In the genomic region with DNA sequence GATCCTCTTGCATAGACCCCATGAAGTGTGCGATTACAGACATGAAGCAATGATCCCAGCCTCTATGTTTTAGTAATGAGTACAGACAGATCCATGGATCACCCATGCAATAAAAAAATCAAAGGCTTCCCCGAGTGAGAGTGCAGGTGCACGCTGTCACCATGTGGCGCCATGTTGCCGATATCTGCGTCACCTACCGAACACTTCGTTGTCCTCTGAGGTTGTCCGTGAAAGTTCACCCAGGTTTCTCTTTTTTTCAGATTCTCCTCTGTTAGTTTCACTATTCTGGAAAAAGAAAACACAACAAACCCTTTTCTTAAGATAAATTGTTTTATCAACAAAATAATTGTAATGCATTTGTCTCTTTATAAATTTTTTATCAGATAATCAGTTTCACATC, we compare ENCODE assay signal across 11 cellular contexts.
A peak's percentile ranks its signal among the peaks of the same experiment; 100 is the strongest.
DNase-seq lines count a peak whose midpoint lies in the region; ATAC-seq and TF ChIP-seq lines count a peak whose summit lies in the region.
"Had no signal": no experiment of that assay in that cellular context is flagged by ENCODE, and none has a peak within 500 bp of the region (broad histone marks: within the 10 kb centered on the region; RNA-seq: fewer than 3 reads in every experiment).

No MANE protein-coding gene starts in this region.

- peak overlapping the region; percentile 88 for H3K9ac ChIP-seq in mesenchymal stem cell (ENCODE audit: low read length)

- intact Hi-C loops in cardiac septum (cut with DNase I) (loop anchor here (5.0 kb wide), 2 partner anchors 66 to 146 kb away; a partner anchor contains a TSS), uterus (cut with DNase I; ENCODE audit: low total_unique reads) (no loop called here)
- intact Hi-C loops in activated T-helper 2 cell treated with anti-CD3 and anti-CD28 coated beads, Interferon-gamma antibody, Interleukin-2, Interleukin-4, amounts not matched to agents 10 μg/mL and 5 μg/mL and 100 μg/mL, durations not matched to agents 14 hours and 24 hours and 36 hours (cut with micrococcal nuclease), result loop anchor here (5.0 to 10.0 kb wide), 2 partner anchors 141 to 411 kb away; no protein-coding TSS in a partner anchor

- peaks cover 97% of the 10 kb centered on the region for H3K4me1 Mint-ChIP-seq in activated T-helper 2 cell treated with anti-CD3 and anti-CD28 coated beads, Interferon-gamma antibody, Interleukin-2, Interleukin-4, amounts not matched to agents 10 μg/mL and 5 μg/mL and 100 μg/mL, durations not matched to agents 14 hours and 24 hours and 36 hours (ENCODE audit: low read depth)

- no peak overlapping the region for H4K91ac ChIP-seq in mesenchymal stem cell (ENCODE audit: low read length)

- no peaks in the 10 kb centered on the region for H3K27me3 ChIP-seq in right atrium auricular region
- H3K27me3 ChIP-seq in mesenchymal stem cell (ENCODE audit: control insufficient read depth in 1 of 2, insufficient read depth in 1 of 2, low read length in 2 of 2), result no peaks in the 10 kb centered on the region
- no peaks in the 10 kb centered on the region for H3K27me3 ChIP-seq in uterus

- no peak overlapping the region for H2BK5ac ChIP-seq in mesenchymal stem cell (ENCODE audit: low read depth, low read length, poor library complexity, severe bottlenecking)

- TF ChIP-seq POLR2A in uterus (IDR thresholded peaks at IDR 0.05), result no peak

- peak overlapping the region; percentile 29 for H2BK120ac ChIP-seq in mesenchymal stem cell (ENCODE audit: low read depth, low read length)

- H3K4me3 Mint-ChIP-seq in activated T-helper 2 cell treated with anti-CD3 and anti-CD28 coated beads, Interferon-gamma antibody, Interleukin-2, Interleukin-4, amounts not matched to agents 10 μg/mL and 5 μg/mL and 100 μg/mL, durations not matched to agents 14 hours and 24 hours and 36 hours (ENCODE audit: low read depth), result no peak overlapping the region
- H3K4me3 Mint-ChIP-seq: neural crest cell had no signal

- peaks cover 11% of the 10 kb centered on the region for H3K79me1 ChIP-seq in mesenchymal stem cell (replicated peaks; ENCODE audit: low read length, poor library complexity, severe bottlenecking)

- H3K4me3 ChIP-seq in right atrium auricular region (no peak overlapping the region), mesenchymal stem cell (ENCODE audit: insufficient read depth in 1 of 2, low read depth in 1 of 2, low read length in 2 of 2) (no peak overlapping the region), uterus (no peak overlapping the region)

- H3K36me3 Mint-ChIP-seq in activated T-helper 2 cell treated with anti-CD3 and anti-CD28 coated beads, Interferon-gamma antibody, Interleukin-2, Interleukin-4, amounts not matched to agents 10 μg/mL and 5 μg/mL and 100 μg/mL, durations not matched to agents 14 hours and 24 hours and 36 hours (ENCODE audit: low read depth), result peaks cover 80% of the 10 kb centered on the region

- no peak overlapping the region for H3K23ac ChIP-seq in mesenchymal stem cell (ENCODE audit: low read length in 2 of 2)

- no peak for TF ChIP-seq CTCF in right atrium auricular region (IDR thresholded peaks at IDR 0.05)
- TF ChIP-seq CTCF in uterus (IDR thresholded peaks at IDR 0.05), result no peak

- H3K18ac ChIP-seq in mesenchymal stem cell (ENCODE audit: low read depth in 1 of 2, low read length in 2 of 2), result peak overlapping the region in 1 of 2 experiments; percentile 88

- no peak overlapping the region for H2AFZ ChIP-seq in mesenchymal stem cell (ENCODE audit: low read depth, low read length)

- DNase-seq in right atrium auricular region (ENCODE audit: low spot score), result no peak
- DNase-seq in cardiac septum (ENCODE audit: low spot score), result no peak
- DNase-seq in activated T-helper 2 cell treated with anti-CD3 and anti-CD28 coated beads, Interferon-gamma antibody, Interleukin-2, Interleukin-4, amounts not matched to agents 10 μg/mL and 5 μg/mL and 100 μg/mL, durations not matched to agents 14 hours and 24 hours and 36 hours (ENCODE audit: low spot score), result no peak
- no peak for DNase-seq in mesenchymal stem cell
- no peak for DNase-seq in uterus
- DNase-seq in nucleus accumbens (lab: John Stamatoyannopoulos, UW), result no peak
- DNase-seq in activated gamma-delta T cell treated with Interleukin-2 at 50 U/mL for 16 hours, result no peak
- DNase-seq: NCI-H1105 had no signal

- peak overlapping the region; percentile 98 for H3K27ac Mint-ChIP-seq in activated T-helper 2 cell treated with anti-CD3 and anti-CD28 coated beads, Interferon-gamma antibody, Interleukin-2, Interleukin-4, amounts not matched to agents 10 μg/mL and 5 μg/mL and 100 μg/mL, durations not matched to agents 14 hours and 24 hours and 36 hours

- H3K9me3 Mint-ChIP-seq in activated T-helper 2 cell treated with anti-CD3 and anti-CD28 coated beads, Interferon-gamma antibody, Interleukin-2, Interleukin-4, amounts not matched to agents 10 μg/mL and 5 μg/mL and 100 μg/mL, durations not matched to agents 14 hours and 24 hours and 36 hours, result no peaks in the 10 kb centered on the region
- H3K9me3 Mint-ChIP-seq: neural crest cell had no signal

- H2BK12ac ChIP-seq in mesenchymal stem cell (ENCODE audit: low read length in 2 of 2), result peak overlapping the region in 1 of 2 experiments; percentile 80

- H3K9me3 ChIP-seq in right atrium auricular region, result no peaks in the 10 kb centered on the region
- H3K9me3 ChIP-seq in mesenchymal stem cell (ENCODE audit: control insufficient read depth, low read length), result no peaks in the 10 kb centered on the region
- no peaks in the 10 kb centered on the region for H3K9me3 ChIP-seq in uterus

- ATAC-seq in GM21360 (IDR thresholded peaks at IDR 0.05; ENCODE audit: unreplicated experiment), result no peak

- H3K27me3 Mint-ChIP-seq in activated T-helper 2 cell treated with anti-CD3 and anti-CD28 coated beads, Interferon-gamma antibody, Interleukin-2, Interleukin-4, amounts not matched to agents 10 μg/mL and 5 μg/mL and 100 μg/mL, durations not matched to agents 14 hours and 24 hours and 36 hours (ENCODE audit: low read depth), result no peaks in the 10 kb centered on the region

- H3K14ac ChIP-seq in mesenchymal stem cell (ENCODE audit: low read length in 2 of 2), result no peak overlapping the region

- H3K36me3 ChIP-seq in right atrium auricular region (peaks cover 15% of the 10 kb centered on the region), mesenchymal stem cell (ENCODE audit: control insufficient read depth in 1 of 2, insufficient read depth in 2 of 2, low read depth in 1 of 2, low read length in 2 of 2) (peaks cover 0 to 48% of the 10 kb centered on the region in 2 experiments), uterus (no peaks in the 10 kb centered on the region)

- no peak overlapping the region for H3K4me2 ChIP-seq in mesenchymal stem cell (ENCODE audit: low read length, poor library complexity, severe bottlenecking)

- peak overlapping the region; percentile 63 to 75 for H3K27ac ChIP-seq in right atrium auricular region
- H3K27ac ChIP-seq in mesenchymal stem cell (ENCODE audit: low read length, poor library complexity, severe bottlenecking), result peak overlapping the region; percentile 76
- peak overlapping the region; percentile 81 to 82 for H3K27ac ChIP-seq in uterus
- H3K27ac ChIP-seq: C4-2B had no signal

- peak overlapping the region in 1 of 2 experiments; percentile 77 for H3K4ac ChIP-seq in mesenchymal stem cell (ENCODE audit: low read depth in 1 of 2, low read length in 2 of 2)

- H2BK15ac ChIP-seq in mesenchymal stem cell (ENCODE audit: low read depth, poor library complexity, severe bottlenecking), result no peak overlapping the region

- H2AK5ac ChIP-seq in mesenchymal stem cell (ENCODE audit: low read length, severe bottlenecking), result no peak overlapping the region

- H3K4me1 ChIP-seq in right atrium auricular region (peaks cover 3 to 67% of the 10 kb centered on the region in 2 donors), mesenchymal stem cell (ENCODE audit: control insufficient read depth, insufficient read depth, low read depth, low read length) (peaks cover 48% of the 10 kb centered on the region), uterus (no peaks in the 10 kb centered on the region)

- H4K8ac ChIP-seq in mesenchymal stem cell (ENCODE audit: low read length), result peak overlapping the region; percentile 4

- WGBS in mesenchymal stem cell, result 98% methylated on average over 9 of the region's 9 CpGs
